ENCODE assay signal across 27 cellular contexts in the genomic region with DNA sequence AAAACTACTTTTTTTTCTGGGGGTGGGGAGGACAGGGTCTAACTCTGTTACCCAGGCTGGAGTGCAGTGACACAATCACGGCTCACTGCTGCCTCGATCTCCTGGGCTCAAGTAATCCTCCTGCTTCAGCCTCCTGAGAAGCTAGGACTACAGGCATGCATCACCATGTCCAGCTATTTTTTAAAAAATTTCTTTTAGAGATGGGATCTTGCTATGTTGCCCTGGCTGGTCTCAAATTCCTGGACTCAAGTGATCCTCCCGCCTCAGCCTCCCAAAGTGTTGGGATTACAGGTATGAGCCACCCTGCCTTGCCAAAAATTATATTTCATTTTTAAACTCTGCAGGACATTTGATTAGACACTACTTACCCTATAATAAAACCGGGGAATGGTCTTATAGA.
"Had no signal": no experiment of that assay in that cellular context is flagged by ENCODE, and none has a peak within 500 bp of the region (broad histone marks: within the 10 kb centered on the region; RNA-seq: fewer than 3 reads in every experiment).

No MANE protein-coding gene starts in this region.

- H2AFZ ChIP-seq: hepatocyte, parathyroid adenoma had no signal

- DNase-seq: heart right ventricle; islet precursor cell; left ventricle myocardium inferior; mesendoderm; midbrain; mucosa of descending colon; naive thymus-derived CD4-positive, alpha-beta T cell; nucleus accumbens; stimulated activated CD4-positive, alpha-beta T cell treated with anti-CD3 and anti-CD28 coated beads, Interleukin-12 subunit alpha, Interleukin-12 subunit beta, amount 100 ng/mL, for 4 hours; stimulated activated CD4-positive, alpha-beta T cell treated with anti-CD3 and anti-CD28 coated beads, Interleukin-15, amount 100 ng/mL, for 24 hours; stimulated activated CD4-positive, alpha-beta T cell treated with anti-CD3 and anti-CD28 coated beads, Interleukin-2, amount 100 ng/mL, for 24 hours; stimulated activated CD4-positive, alpha-beta T cell treated with anti-CD3 and anti-CD28 coated beads, Interleukin-4, amount 100 ng/mL, for 1 hour; stimulated activated naive CD4-positive, alpha-beta T cell; tibial artery; upper lobe of left lung had no signal

- H3K9ac ChIP-seq: parathyroid adenoma had no signal

- ATAC-seq: heart right ventricle; mucosa of descending colon; naive thymus-derived CD4-positive, alpha-beta T cell; natural killer cell treated with Interleukin-12 subunit alpha and Interleukin-12 subunit beta and Interleukin-15 and Interleukin-18, amount 100 ng/mL, for 72 hours; sciatic nerve had no signal

- H3K4me1 ChIP-seq: parathyroid adenoma had no signal

- H3K27me3 ChIP-seq: heart right ventricle, hepatocyte, right atrium auricular region, suprapubic skin, tibial artery, upper lobe of left lung, vagina had no signal

- H3K27me3 Mint-ChIP-seq: naive thymus-derived CD4-positive, alpha-beta T cell; natural killer cell treated with Interleukin-12 subunit alpha and Interleukin-12 subunit beta and Interleukin-15 and Interleukin-18, amount 100 ng/mL, for 72 hours; progenitor cell of endocrine pancreas; stimulated activated naive CD8-positive, alpha-beta T cell treated with anti-CD3 and anti-CD28 coated beads, Interleukin-15, Interleukin-2, amounts not matched to agents 100 ng/mL and 50 ng/mL, for 24 hours had no signal

- H3K4me2 ChIP-seq: hepatocyte had no signal

- H3K4me3 Mint-ChIP-seq: naive thymus-derived CD4-positive, alpha-beta T cell; natural killer cell treated with Interleukin-12 subunit alpha and Interleukin-12 subunit beta and Interleukin-15 and Interleukin-18, amount 100 ng/mL, for 72 hours; stimulated activated naive CD8-positive, alpha-beta T cell treated with anti-CD3 and anti-CD28 coated beads, Interleukin-15, Interleukin-2, amounts not matched to agents 100 ng/mL and 50 ng/mL, for 24 hours had no signal

- H3K4me3 ChIP-seq: heart right ventricle, hepatocyte, left ventricle myocardium inferior, lung, mucosa of descending colon, right atrium auricular region, skin epidermis, suprapubic skin, thoracic aorta, tibial artery, upper lobe of left lung, vagina had no signal

- H3K27ac Mint-ChIP-seq: progenitor cell of endocrine pancreas; stimulated activated naive CD8-positive, alpha-beta T cell treated with anti-CD3 and anti-CD28 coated beads, Interleukin-15, Interleukin-2, amounts not matched to agents 100 ng/mL and 50 ng/mL, for 24 hours had no signal

- H3K79me2 ChIP-seq: parathyroid adenoma had no signal

- H3K27ac ChIP-seq: heart right ventricle, hepatocyte, parathyroid adenoma, right atrium auricular region, skin epidermis, suprapubic skin, thoracic aorta, tibial artery, upper lobe of left lung, vagina had no signal

- H3K9me3 ChIP-seq: right atrium auricular region, suprapubic skin, thoracic aorta, tibial artery, upper lobe of left lung, vagina had no signal
